1 cellular context compared by ENCODE assay signal in genomic region chr22:45309422-45310227, GRCh38.
TF ChIP-seq lines count a peak whose summit lies in the region.

Gene FAM118A (plus strand): TSS chr22:45309934. CDS start chr22:45322380, 12,446 bp downstream.

TF ChIP-seq in K562, 482 proteins besides CTCF, POLR2A, EP300 and RAD21 (continued from another document and continues in another):
- TF ChIP-seq RNF219 (CRISPR knock-in tag; IDR thresholded peaks at IDR 0.05) = no peak
- TF ChIP-seq ASH1L (IDR thresholded peaks at IDR 0.05; ENCODE audit: borderline replicate concordance, low read depth, partially characterized antibody) = no peak
- no peak for TF ChIP-seq SLC30A9 (CRISPR knock-in tag; IDR thresholded peaks at IDR 0.05)
- no peak for TF ChIP-seq SAFB2 (IDR thresholded peaks at IDR 0.05; ENCODE audit: borderline replicate concordance, low read depth, low read length, severe bottlenecking)
- TF ChIP-seq THRA (IDR thresholded peaks at IDR 0.05) = no peak
- TF ChIP-seq, protein P1, sequence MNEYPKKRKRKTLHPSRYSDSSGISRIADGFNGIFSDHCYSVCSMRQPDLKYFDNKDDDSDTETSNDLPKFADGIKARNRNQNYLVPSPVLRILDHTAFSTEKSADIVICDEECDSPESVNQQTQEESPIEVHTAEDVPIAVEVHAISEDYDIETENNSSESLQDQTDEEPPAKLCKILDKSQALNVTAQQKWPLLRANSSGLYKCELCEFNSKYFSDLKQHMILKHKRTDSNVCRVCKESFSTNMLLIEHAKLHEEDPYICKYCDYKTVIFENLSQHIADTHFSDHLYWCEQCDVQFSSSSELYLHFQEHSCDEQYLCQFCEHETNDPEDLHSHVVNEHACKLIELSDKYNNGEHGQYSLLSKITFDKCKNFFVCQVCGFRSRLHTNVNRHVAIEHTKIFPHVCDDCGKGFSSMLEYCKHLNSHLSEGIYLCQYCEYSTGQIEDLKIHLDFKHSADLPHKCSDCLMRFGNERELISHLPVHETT (CRISPR knock-in tag; conservative IDR thresholded peaks at IDR 0.05 in 1 of 2, IDR thresholded peaks at IDR 0.05 in 1 of 2) = peak in 1 of 2 experiments; percentile 89; a peak in 2 of 4 replicates
- TF ChIP-seq HMBOX1 (IDR thresholded peaks at IDR 0.05) = no peak
- no peak for TF ChIP-seq SMAD3 (CRISPR knock-in tag; conservative IDR thresholded peaks at IDR 0.05)
- TF ChIP-seq, protein P2, sequence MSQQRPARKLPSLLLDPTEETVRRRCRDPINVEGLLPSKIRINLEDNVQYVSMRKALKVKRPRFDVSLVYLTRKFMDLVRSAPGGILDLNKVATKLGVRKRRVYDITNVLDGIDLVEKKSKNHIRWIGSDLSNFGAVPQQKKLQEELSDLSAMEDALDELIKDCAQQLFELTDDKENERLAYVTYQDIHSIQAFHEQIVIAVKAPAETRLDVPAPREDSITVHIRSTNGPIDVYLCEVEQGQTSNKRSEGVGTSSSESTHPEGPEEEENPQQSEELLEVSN (IDR thresholded peaks at IDR 0.05; ENCODE audit: borderline replicate concordance in 1 of 2, extremely low read depth in 1 of 2, insufficient read depth in 1 of 2, insufficient read length in 1 of 2, low read depth in 1 of 2, low read length in 1 of 2, poor library complexity in 1 of 2, severe bottlenecking in 1 of 2) = peak in 1 of 2 experiments; percentile 68
- no peak for TF ChIP-seq ARID3B (CRISPR knock-in tag; IDR thresholded peaks at IDR 0.05; ENCODE audit: borderline replicate concordance)
- no peak for TF ChIP-seq TAF15 (IDR thresholded peaks at IDR 0.05; ENCODE audit: low read depth, low read length)
- TF ChIP-seq ZNF140 (CRISPR knock-in tag; IDR thresholded peaks at IDR 0.05) = no peak
- no peak for TF ChIP-seq PURB (CRISPR knock-in tag; IDR thresholded peaks at IDR 0.05; ENCODE audit: low read depth)
- TF ChIP-seq SUPT5H (IDR thresholded peaks at IDR 0.05) = peak; percentile 73
- no peak for TF ChIP-seq GTF2F1 (IDR thresholded peaks at IDR 0.05; ENCODE audit: low read depth, low read length)
- peak; percentile 84 for TF ChIP-seq SPI1 (IDR thresholded peaks at IDR 0.05; ENCODE audit: borderline replicate concordance, low read depth, low read length)
- TF ChIP-seq ILF3 (IDR thresholded peaks at IDR 0.05; ENCODE audit: borderline replicate concordance) = no peak
- no peak for TF ChIP-seq THAP12 (CRISPR knock-in tag; IDR thresholded peaks at IDR 0.05)
- TF ChIP-seq, protein P3, sequence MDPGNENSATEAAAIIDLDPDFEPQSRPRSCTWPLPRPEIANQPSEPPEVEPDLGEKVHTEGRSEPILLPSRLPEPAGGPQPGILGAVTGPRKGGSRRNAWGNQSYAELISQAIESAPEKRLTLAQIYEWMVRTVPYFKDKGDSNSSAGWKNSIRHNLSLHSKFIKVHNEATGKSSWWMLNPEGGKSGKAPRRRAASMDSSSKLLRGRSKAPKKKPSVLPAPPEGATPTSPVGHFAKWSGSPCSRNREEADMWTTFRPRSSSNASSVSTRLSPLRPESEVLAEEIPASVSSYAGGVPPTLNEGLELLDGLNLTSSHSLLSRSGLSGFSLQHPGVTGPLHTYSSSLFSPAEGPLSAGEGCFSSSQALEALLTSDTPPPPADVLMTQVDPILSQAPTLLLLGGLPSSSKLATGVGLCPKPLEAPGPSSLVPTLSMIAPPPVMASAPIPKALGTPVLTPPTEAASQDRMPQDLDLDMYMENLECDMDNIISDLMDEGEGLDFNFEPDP (CRISPR knock-in tag; IDR thresholded peaks at IDR 0.05) = no peak
- TF ChIP-seq L3MBTL2 (IDR thresholded peaks at IDR 0.05) = 0 out of 2 replicates have a peak, but pooled peaks have one; percentile 45
- no peak for TF ChIP-seq NFATC3 (IDR thresholded peaks at IDR 0.05)
- no peak for TF ChIP-seq ZFP1 (CRISPR knock-in tag; IDR thresholded peaks at IDR 0.05)
- TF ChIP-seq, protein P4, sequence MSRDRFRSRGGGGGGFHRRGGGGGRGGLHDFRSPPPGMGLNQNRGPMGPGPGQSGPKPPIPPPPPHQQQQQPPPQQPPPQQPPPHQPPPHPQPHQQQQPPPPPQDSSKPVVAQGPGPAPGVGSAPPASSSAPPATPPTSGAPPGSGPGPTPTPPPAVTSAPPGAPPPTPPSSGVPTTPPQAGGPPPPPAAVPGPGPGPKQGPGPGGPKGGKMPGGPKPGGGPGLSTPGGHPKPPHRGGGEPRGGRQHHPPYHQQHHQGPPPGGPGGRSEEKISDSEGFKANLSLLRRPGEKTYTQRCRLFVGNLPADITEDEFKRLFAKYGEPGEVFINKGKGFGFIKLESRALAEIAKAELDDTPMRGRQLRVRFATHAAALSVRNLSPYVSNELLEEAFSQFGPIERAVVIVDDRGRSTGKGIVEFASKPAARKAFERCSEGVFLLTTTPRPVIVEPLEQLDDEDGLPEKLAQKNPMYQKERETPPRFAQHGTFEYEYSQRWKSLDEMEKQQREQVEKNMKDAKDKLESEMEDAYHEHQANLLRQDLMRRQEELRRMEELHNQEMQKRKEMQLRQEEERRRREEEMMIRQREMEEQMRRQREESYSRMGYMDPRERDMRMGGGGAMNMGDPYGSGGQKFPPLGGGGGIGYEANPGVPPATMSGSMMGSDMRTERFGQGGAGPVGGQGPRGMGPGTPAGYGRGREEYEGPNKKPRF (IDR thresholded peaks at IDR 0.05; ENCODE audit: low read depth, low read length) = no peak
- TF ChIP-seq MLLT1 (IDR thresholded peaks at IDR 0.05) = no peak
- TF ChIP-seq GTF2A2 (tag; IDR thresholded peaks at IDR 0.05) = no peak
- no peak for TF ChIP-seq FOXJ3 (CRISPR knock-in tag; IDR thresholded peaks at IDR 0.05)
- no peak for TF ChIP-seq NFXL1 (CRISPR knock-in tag; IDR thresholded peaks at IDR 0.05)
- TF ChIP-seq ELF1 (tag; IDR thresholded peaks at IDR 0.05) = peak; percentile 58
- TF ChIP-seq ZNF717 (CRISPR knock-in tag; IDR thresholded peaks at IDR 0.05) = no peak
- no peak for TF ChIP-seq TCF7L2 (IDR thresholded peaks at IDR 0.05; ENCODE audit: low read depth, low read length)
- TF ChIP-seq ZNF584 (CRISPR knock-in tag; IDR thresholded peaks at IDR 0.05; ENCODE audit: low read depth) = no peak
- no peak for TF ChIP-seq ZNF133 (CRISPR knock-in tag; IDR thresholded peaks at IDR 0.05)
- TF ChIP-seq EZH2 (IDR thresholded peaks at IDR 0.05; ENCODE audit: borderline replicate concordance, low read depth, low read length) = no peak
- no peak for TF ChIP-seq ZNF324 (CRISPR knock-in tag; IDR thresholded peaks at IDR 0.05)
- no peak for TF ChIP-seq TARDBP (IDR thresholded peaks at IDR 0.05)
- no peak; the same call in 1 of the 2 replicates for TF ChIP-seq SMARCE1 (IDR thresholded peaks at IDR 0.05)
- TF ChIP-seq ZNF644 (tag; IDR thresholded peaks at IDR 0.05; ENCODE audit: low read depth) = no peak
- no peak for TF ChIP-seq SNIP1 (IDR thresholded peaks at IDR 0.05; ENCODE audit: low read depth)
- no peak for TF ChIP-seq ZNF146 (CRISPR knock-in tag; IDR thresholded peaks at IDR 0.05; ENCODE audit: unreplicated experiment)
- no peak for TF ChIP-seq CSDE1 (IDR thresholded peaks at IDR 0.05)
- TF ChIP-seq, protein P5, sequence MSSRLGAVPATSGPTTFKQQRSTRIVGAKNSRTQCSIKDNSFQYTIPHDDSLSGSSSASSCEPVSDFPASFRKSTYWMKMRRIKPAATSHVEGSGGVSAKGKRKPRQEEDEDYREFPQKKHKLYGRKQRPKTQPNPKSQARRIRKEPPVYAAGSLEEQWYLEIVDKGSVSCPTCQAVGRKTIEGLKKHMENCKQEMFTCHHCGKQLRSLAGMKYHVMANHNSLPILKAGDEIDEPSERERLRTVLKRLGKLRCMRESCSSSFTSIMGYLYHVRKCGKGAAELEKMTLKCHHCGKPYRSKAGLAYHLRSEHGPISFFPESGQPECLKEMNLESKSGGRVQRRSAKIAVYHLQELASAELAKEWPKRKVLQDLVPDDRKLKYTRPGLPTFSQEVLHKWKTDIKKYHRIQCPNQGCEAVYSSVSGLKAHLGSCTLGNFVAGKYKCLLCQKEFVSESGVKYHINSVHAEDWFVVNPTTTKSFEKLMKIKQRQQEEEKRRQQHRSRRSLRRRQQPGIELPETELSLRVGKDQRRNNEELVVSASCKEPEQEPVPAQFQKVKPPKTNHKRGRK (tag; IDR thresholded peaks at IDR 0.05) = no peak
- 0 out of 4 replicates have a peak, but pooled peaks have one; percentile 23 to 29 for TF ChIP-seq NONO (IDR thresholded peaks at IDR 0.05; ENCODE audit: low read depth in 2 of 2, low read length in 1 of 2)
- TF ChIP-seq E2F3 (CRISPR knock-in tag; IDR thresholded peaks at IDR 0.05) = no peak
- TF ChIP-seq MAX (CRISPR knock-in tag; IDR thresholded peaks at IDR 0.05) = peak; percentile 26; the same call in 1 of the 2 replicates
